In genomic region chr1:9253706-9254105, GRCh38 we compare ENCODE assay signal across 17 cellular contexts. TPM values are rescaled to one million over a fixed set of nuclear protein-coding genes. Genes with fewer than 3 reads are reported as not detected.
DNase-seq lines count a peak whose midpoint lies in the region; ATAC-seq and TF ChIP-seq lines count a peak whose summit lies in the region.
"Had no signal": no experiment of that assay in that cellular context is flagged by ENCODE, and none has a peak within 500 bp of the region (broad histone marks: within the 10 kb centered on the region; RNA-seq: fewer than 3 reads in every experiment).

No MANE protein-coding gene starts in this region.

- peaks cover 5% of the 10 kb centered on the region for H3K9me3 ChIP-seq in WERI-Rb-1 (ENCODE audit: severe bottlenecking)
- H3K9me3 ChIP-seq in stomach, result no peaks in the 10 kb centered on the region
- H3K9me3 ChIP-seq: suprapubic skin had no signal

- H3K27me3 ChIP-seq in WERI-Rb-1 (ENCODE audit: insufficient read depth, low read depth, severe bottlenecking) (no peaks in the 10 kb centered on the region), mesendoderm (ENCODE audit: insufficient read depth, low read length, poor library complexity) (no peaks in the 10 kb centered on the region), stomach (no peaks in the 10 kb centered on the region)
- H3K27me3 ChIP-seq: BLaER1 treated with 17β-estradiol and CSF1 and Interleukin-3, amounts not matched to agents 10 nM and 100 nM; suprapubic skin had no signal

- no peaks in the 10 kb centered on the region for H3K9me3 Mint-ChIP-seq in type B pancreatic cell
- H3K9me3 Mint-ChIP-seq in activated CD8-positive, alpha-beta T cell treated with anti-CD3 and anti-CD28 coated beads for 36 hours, result peaks cover 7% of the 10 kb centered on the region
- H3K9me3 Mint-ChIP-seq: memory B cell had no signal

- CTCF ChIA-PET in activated CD8-positive, alpha-beta T cell treated with anti-CD3 and anti-CD28 coated beads for 36 hours (lab: Charles Lee), result no interaction called here

- H3K36me3 ChIP-seq in WERI-Rb-1 (no peaks in the 10 kb centered on the region), mesendoderm (ENCODE audit: control insufficient read depth, insufficient read depth, low read length) (no peaks in the 10 kb centered on the region), stomach (peaks cover 0 to 48% (median 30%) of the 10 kb centered on the region in 4 donors)

- no peaks in the 10 kb centered on the region for H3K79me2 ChIP-seq in mesendoderm (ENCODE audit: control insufficient read depth, insufficient read depth, low read length)

- no peak overlapping the region for H3K4me3 ChIP-seq in WERI-Rb-1 (ENCODE audit: low read depth, low read length)
- no peak overlapping the region for H3K4me3 ChIP-seq in fibroblast of pulmonary artery (replicated peaks; ENCODE audit: low read depth, low read length)
- H3K4me3 ChIP-seq in mesendoderm (ENCODE audit: low read length), result no peak overlapping the region
- H3K4me3 ChIP-seq in stomach, result no peak overlapping the region
- H3K4me3 ChIP-seq: BLaER1 treated with 17β-estradiol and CSF1 and Interleukin-3, amounts not matched to agents 10 nM and 100 nM; suprapubic skin had no signal

- DNase-seq in WERI-Rb-1 (peak; percentile 58), fibroblast of pulmonary artery (ENCODE audit: low read depth) (peak; percentile 72), mesendoderm (peak; percentile 37), type B pancreatic cell (ENCODE audit: extremely low spot score, unreplicated experiment) (no peak), stomach (no peak)
- no peak for DNase-seq in activated CD8-positive, alpha-beta T cell treated with anti-CD3 and anti-CD28 coated beads for 36 hours
- DNase-seq: activated CD4-positive, CD25-positive, alpha-beta regulatory T cell treated with anti-CD3 and anti-CD28 coated beads, Interleukin-2, amount 50 U/mL, for 72 hours; HFFc6; NCI-H2029 had no signal

- no peak overlapping the region for H2BK15ac ChIP-seq in mesendoderm (replicated peaks; ENCODE audit: low read depth)

- POLR2A ChIA-PET in activated CD8-positive, alpha-beta T cell treated with anti-CD3 and anti-CD28 coated beads for 36 hours (lab: Charles Lee), result no interaction called here

- no peak overlapping the region for H4K8ac ChIP-seq in mesendoderm (ENCODE audit: low read depth, low read length)

- TF ChIP-seq POLR2A in stomach (IDR thresholded peaks at IDR 0.05), result no peak

- H3K56ac ChIP-seq in mesendoderm (ENCODE audit: low read length), result no peak overlapping the region

- TF ChIP-seq EP300 in stomach (IDR thresholded peaks at IDR 0.05), result no peak

- WGBS in mesendoderm (ENCODE audit: extremely low coverage, insufficient coverage, low lambda C conversion rate), result no CpG with 5 or more reads among the region's 5 CpGs
- 71 to 86% (median 74%) methylated on average over 5 of the region's 5 CpGs for WGBS in stomach, 5 donors

- peaks cover 3% of the 10 kb centered on the region for H3K4me1 ChIP-seq in mesendoderm (ENCODE audit: control insufficient read depth, low read depth, low read length)
- H3K4me1 ChIP-seq in stomach, result peaks cover 31 to 64% (median 48%) of the 10 kb centered on the region in 4 donors

- H3K4me2 ChIP-seq in mesendoderm (ENCODE audit: low read length), result no peak overlapping the region
- H3K4me2 ChIP-seq: BLaER1 treated with 17β-estradiol and CSF1 and Interleukin-3, amounts not matched to agents 10 nM and 100 nM had no signal

- H3K27ac Mint-ChIP-seq in type B pancreatic cell, result peak overlapping the region; percentile 44
- no peak overlapping the region for H3K27ac Mint-ChIP-seq in activated CD8-positive, alpha-beta T cell treated with anti-CD3 and anti-CD28 coated beads for 36 hours
- H3K27ac Mint-ChIP-seq: HFFc6; T-helper 1 cell treated with Interleukin-12 subunit alpha and Interleukin-12 subunit beta and Interleukin-4 antibody, amounts not matched to agents 30 μg/mL and 1 μg/mL, for 36 hours had no signal

- intact Hi-C loops in stomach (cut with DNase I; ENCODE audit: low total_unique reads), result no loop called here
- intact Hi-C loops in activated CD8-positive, alpha-beta T cell treated with anti-CD3 and anti-CD28 coated beads for 36 hours (cut with micrococcal nuclease), result no loop called here

- H2BK120ac ChIP-seq in mesendoderm (ENCODE audit: low read depth, low read length), result no peak overlapping the region

- H3K4me1 Mint-ChIP-seq in type B pancreatic cell (ENCODE audit: unreplicated experiment), result peaks cover 35% of the 10 kb centered on the region
- peaks cover 6% of the 10 kb centered on the region for H3K4me1 Mint-ChIP-seq in activated CD8-positive, alpha-beta T cell treated with anti-CD3 and anti-CD28 coated beads for 36 hours (ENCODE audit: low read depth)

- H3K79me1 ChIP-seq in mesendoderm (ENCODE audit: low read length), result no peaks in the 10 kb centered on the region

- H3K18ac ChIP-seq in mesendoderm (ENCODE audit: low read length), result no peak overlapping the region

- H3K4me3 Mint-ChIP-seq in type B pancreatic cell, result peak overlapping the region; percentile 60
- no peak overlapping the region for H3K4me3 Mint-ChIP-seq in activated CD8-positive, alpha-beta T cell treated with anti-CD3 and anti-CD28 coated beads for 36 hours
- H3K4me3 Mint-ChIP-seq: HFFc6; memory B cell; T-helper 1 cell treated with Interleukin-12 subunit alpha and Interleukin-12 subunit beta and Interleukin-4 antibody, amounts not matched to agents 30 μg/mL and 1 μg/mL, for 36 hours had no signal

- H2AK5ac ChIP-seq in mesendoderm (ENCODE audit: low read length), result no peak overlapping the region

- no peak overlapping the region for H3K4ac ChIP-seq in mesendoderm (ENCODE audit: low read depth, low read length)

- H3K27me3 Mint-ChIP-seq in type B pancreatic cell, result peaks cover 10% of the 10 kb centered on the region
- H3K27me3 Mint-ChIP-seq in activated CD8-positive, alpha-beta T cell treated with anti-CD3 and anti-CD28 coated beads for 36 hours, result no peaks in the 10 kb centered on the region
- H3K27me3 Mint-ChIP-seq: memory B cell had no signal

- H3K27ac ChIP-seq in WERI-Rb-1 (peak overlapping the region; percentile 85), mesendoderm (ENCODE audit: low read depth, low read length) (no peak overlapping the region), stomach (peak overlapping the region in 1 of 5 donors; percentile 68)
- H3K27ac ChIP-seq: BLaER1 treated with 17β-estradiol and CSF1 and Interleukin-3, amounts not matched to agents 10 nM and 100 nM; HL-60; parathyroid adenoma; suprapubic skin had no signal

- peaks cover 15% of the 10 kb centered on the region for H3K36me3 Mint-ChIP-seq in type B pancreatic cell
- H3K36me3 Mint-ChIP-seq in activated CD8-positive, alpha-beta T cell treated with anti-CD3 and anti-CD28 coated beads for 36 hours (ENCODE audit: low read depth), result peaks cover 4% of the 10 kb centered on the region

- no peak overlapping the region for H2BK5ac ChIP-seq in mesendoderm (ENCODE audit: low read length)

- no peak for ATAC-seq in HG03139 (IDR thresholded peaks at IDR 0.05; ENCODE audit: unreplicated experiment)
- ATAC-seq in activated CD8-positive, alpha-beta T cell treated with anti-CD3 and anti-CD28 coated beads for 36 hours, result no peak
- ATAC-seq: activated naive CD4-positive, alpha-beta T cell treated with anti-CD3 and anti-CD28 coated beads, Interleukin-2, amount 50 U/mL, for 72 hours had no signal

- no peak overlapping the region for H4K5ac ChIP-seq in mesendoderm (ENCODE audit: low read length)

- TF ChIP-seq CTCF in WERI-Rb-1 (IDR thresholded peaks at IDR 0.05; ENCODE audit: low read depth, low read length), result no peak
- no peak for TF ChIP-seq CTCF in fibroblast of pulmonary artery (IDR thresholded peaks at IDR 0.05; ENCODE audit: low read length, missing control alignments)
- no peak for TF ChIP-seq CTCF in type B pancreatic cell (conservative IDR thresholded peaks at IDR 0.05)
- TF ChIP-seq CTCF in stomach (IDR thresholded peaks at IDR 0.05), result no peak
- TF ChIP-seq CTCF in activated CD8-positive, alpha-beta T cell treated with anti-CD3 and anti-CD28 coated beads for 36 hours (IDR thresholded peaks at IDR 0.05), result no peak

- H3K9ac ChIP-seq in mesendoderm (ENCODE audit: low read length), result no peak overlapping the region
- H3K9ac ChIP-seq: BLaER1 treated with 17β-estradiol and CSF1 and Interleukin-3, amounts not matched to agents 10 nM and 100 nM; parathyroid adenoma had no signal

- no peak overlapping the region for H3K23ac ChIP-seq in mesendoderm (ENCODE audit: low read length)

RNA-seq across cellular contexts. Expression of gene H6PD, which starts 19.1 kb away (rescaled TPM):
- 1.6 TPM for polyA plus RNA-seq in mesendoderm (2013, experiment 1 of 2)
- polyA plus RNA-seq in mesendoderm (2013, experiment 2 of 2), result 1.5 TPM
- total RNA-seq in type B pancreatic cell (ENCODE audit: low replicate concordance) (18.7 and 26.1 TPM in 2 replicates), stomach (10 to 100 TPM; 17.9 to 54.3 (median 34.9) TPM)
- polyA plus RNA-seq in stomach, result 1 to 10 TPM; 3.2 to 9.2 (median 7.5) TPM
- 1 to 10 TPM; 7.5 to 7.8 TPM for total RNA-seq in activated CD8-positive, alpha-beta T cell treated with anti-CD3 and anti-CD28 coated beads for 36 hours

RNA-seq across cellular contexts. Expression of gene SPSB1, which starts 39.0 kb away (rescaled TPM):
- polyA plus RNA-seq in mesendoderm (2013, experiment 1 of 2), result 2.3 TPM
- polyA plus RNA-seq in mesendoderm (2013, experiment 2 of 2), result 2.2 TPM
- total RNA-seq in type B pancreatic cell (ENCODE audit: low replicate concordance), result 5.6 and 17.4 TPM in 2 replicates
- 10 to 100 TPM in 4 of 5 donors, 1 to 10 TPM in 1; 2.3 to 28.7 (median 15.1) TPM for total RNA-seq in stomach
- 10 to 100 TPM in 2 of 3 donors, 1 to 10 TPM in 1; 9.4 to 26.3 (median 14.7) TPM for polyA plus RNA-seq in stomach
- total RNA-seq in activated CD8-positive, alpha-beta T cell treated with anti-CD3 and anti-CD28 coated beads for 36 hours, result 1 to 10 TPM; 1.1 to 1.5 TPM

Comparison
In these comparisons a context has a peak if more than half of its experiments do, and no peak if none do; other contexts are left out.
1. DNase-seq: peak in WERI-Rb-1 (single experiment), fibroblast of pulmonary artery (single experiment) and mesendoderm (single experiment); none in type B pancreatic cell (single experiment), stomach (single experiment) and activated CD8-positive, alpha-beta T cell treated with anti-CD3 and anti-CD28 coated beads for 36 hours (single experiment).